In the genomic region with DNA sequence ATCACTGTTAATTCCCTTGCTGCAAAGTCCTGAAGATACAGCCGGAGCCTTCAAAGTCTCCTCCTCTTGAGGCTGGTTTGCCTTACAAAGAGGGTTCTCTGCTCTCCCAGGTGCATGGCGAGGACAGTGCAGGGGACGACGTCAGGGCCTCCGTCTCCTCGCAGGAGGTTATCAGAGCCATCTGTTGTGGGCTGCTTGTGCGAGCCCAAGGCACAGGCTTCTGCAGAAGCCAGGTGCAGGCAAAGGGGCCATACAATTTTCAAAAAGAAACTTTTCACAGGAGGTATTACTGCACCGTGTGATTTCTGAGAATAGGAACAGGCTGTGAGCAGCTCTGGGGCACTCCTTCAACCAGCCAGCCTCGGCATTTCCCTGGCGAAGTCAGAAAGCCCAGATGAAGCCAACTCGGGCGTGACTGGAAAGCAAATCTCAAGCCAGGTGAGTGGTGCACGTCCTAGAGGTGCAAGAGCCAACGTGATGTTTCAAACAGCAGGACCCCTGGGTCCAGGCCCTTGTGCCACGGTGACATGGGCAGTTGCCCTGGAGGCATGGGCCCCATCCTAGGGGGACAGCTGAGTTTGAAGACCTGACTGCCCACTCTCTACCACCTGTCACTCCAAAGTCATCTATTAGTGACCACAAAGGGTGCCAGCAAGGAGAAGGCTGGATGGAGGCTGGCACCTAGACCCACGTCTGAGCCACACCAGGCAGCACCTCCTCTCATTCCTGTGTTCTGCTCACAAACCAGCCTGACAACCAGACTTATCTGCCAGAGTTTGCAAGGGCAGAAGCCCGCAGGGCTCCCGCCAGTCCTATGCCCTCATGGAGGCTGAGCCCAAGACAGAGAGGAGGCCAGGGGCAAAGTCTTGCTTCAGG, we compare ENCODE assay signal across 19 cellular contexts.
DNase-seq lines count a peak whose midpoint lies in the region; ATAC-seq and TF ChIP-seq lines count a peak whose summit lies in the region.
"Had no signal": no experiment of that assay in that cellular context is flagged by ENCODE, and none has a peak within 500 bp of the region (broad histone marks: within the 10 kb centered on the region; RNA-seq: fewer than 3 reads in every experiment).

No MANE protein-coding gene starts in this region.

- H3K4me3 ChIP-seq in Karpas-422 (ENCODE audit: low read length) = peak overlapping the region; percentile 10; the same call in 1 of the 2 replicates
- no peak overlapping the region for H3K4me3 ChIP-seq in coronary artery
- H3K4me3 ChIP-seq: GM23248 had no signal

- peak overlapping the region; percentile 52 for H3K9ac ChIP-seq in Karpas-422 (ENCODE audit: low read length)
- H3K9ac ChIP-seq: GM23248 had no signal

- H3K27me3 Mint-ChIP-seq in activated naive CD4-positive, alpha-beta T cell treated with anti-CD3 and anti-CD28 coated beads, Interleukin-2, amount 10 ng/mL, durations not matched to agents 7 days and 5 days = peaks cover 92% of the 10 kb centered on the region
- no peaks in the 10 kb centered on the region for H3K27me3 Mint-ChIP-seq in central memory CD8-positive, alpha-beta T cell
- peaks cover 5 to 7% of the 10 kb centered on the region in 2 donors for H3K27me3 Mint-ChIP-seq in stimulated activated naive B cell treated with anti-CD40 and anti-IgM and Interleukin-4, amounts not matched to agents 10 μg/mL and 1 μg/mL and 100 μg/mL, for 72 hours

- peak overlapping the region; percentile 58 for H3K4me2 ChIP-seq in Karpas-422 (ENCODE audit: low read depth, low read length, poor library complexity, severe bottlenecking)

- no peak for TF ChIP-seq CTCF in coronary artery (IDR thresholded peaks at IDR 0.05)

- no peaks in the 10 kb centered on the region for H3K36me3 ChIP-seq in Karpas-422 (ENCODE audit: insufficient read depth, low read length)

- peaks cover 18% of the 10 kb centered on the region for H3K4me1 Mint-ChIP-seq in activated naive CD4-positive, alpha-beta T cell treated with anti-CD3 and anti-CD28 coated beads, Interleukin-2, amount 10 ng/mL, durations not matched to agents 7 days and 5 days
- peaks cover 13% of the 10 kb centered on the region for H3K4me1 Mint-ChIP-seq in central memory CD8-positive, alpha-beta T cell
- peaks cover 49 to 62% of the 10 kb centered on the region in 2 donors for H3K4me1 Mint-ChIP-seq in stimulated activated naive B cell treated with anti-CD40 and anti-IgM and Interleukin-4, amounts not matched to agents 10 μg/mL and 1 μg/mL and 100 μg/mL, for 72 hours

- no peak overlapping the region for H3K4me3 Mint-ChIP-seq in activated naive CD4-positive, alpha-beta T cell treated with anti-CD3 and anti-CD28 coated beads, Interleukin-2, amount 10 ng/mL, durations not matched to agents 7 days and 5 days
- no peak overlapping the region for H3K4me3 Mint-ChIP-seq in central memory CD8-positive, alpha-beta T cell
- no peak overlapping the region for H3K4me3 Mint-ChIP-seq in stimulated activated naive B cell treated with anti-CD40 and anti-IgM and Interleukin-4, amounts not matched to agents 10 μg/mL and 1 μg/mL and 100 μg/mL, for 72 hours
- H3K4me3 Mint-ChIP-seq: activated naive CD4-positive, alpha-beta T cell treated with anti-CD3 and anti-CD28 coated beads for 36 hours; nephron; WTC11 had no signal

- peak overlapping the region; percentile 78 for H3K27ac Mint-ChIP-seq in activated naive CD4-positive, alpha-beta T cell treated with anti-CD3 and anti-CD28 coated beads, Interleukin-2, amount 10 ng/mL, durations not matched to agents 7 days and 5 days
- no peak overlapping the region for H3K27ac Mint-ChIP-seq in central memory CD8-positive, alpha-beta T cell (ENCODE audit: low read depth)
- H3K27ac Mint-ChIP-seq in stimulated activated naive B cell treated with anti-CD40 and anti-IgM and Interleukin-4, amounts not matched to agents 10 μg/mL and 1 μg/mL and 100 μg/mL, for 72 hours = peak overlapping the region; percentile 14
- H3K27ac Mint-ChIP-seq: activated naive CD4-positive, alpha-beta T cell treated with anti-CD3 and anti-CD28 coated beads for 36 hours; nephron; WTC11 had no signal

- H3K9me3 ChIP-seq in Karpas-422 (ENCODE audit: low read length) = no peaks in the 10 kb centered on the region

- H3K27me3 ChIP-seq in Karpas-422 (ENCODE audit: low read length) = no peaks in the 10 kb centered on the region

- DNase-seq in activated naive CD4-positive, alpha-beta T cell treated with anti-CD3 and anti-CD28 coated beads, Interleukin-2, amount 10 ng/mL, durations not matched to agents 7 days and 5 days = peak; percentile 54
- no peak for DNase-seq in activated naive CD4-positive, alpha-beta T cell treated with Interleukin-2 at 50 U/mL for 16 hours
- DNase-seq in Karpas-422 = peak; percentile 88
- no peak for DNase-seq in central memory CD8-positive, alpha-beta T cell (ENCODE audit: low spot score in 2 of 2)
- DNase-seq in stimulated activated naive B cell treated with anti-CD40 and anti-IgM and Interleukin-4, amounts not matched to agents 10 μg/mL and 1 μg/mL and 100 μg/mL, for 72 hours = no peak
- DNase-seq in EL = no peak
- no peak for DNase-seq in coronary artery (ENCODE audit: low spot score)
- no peak for DNase-seq in DMS53 (lab: John Stamatoyannopoulos, UW)
- DNase-seq: activated naive CD4-positive, alpha-beta T cell treated with anti-CD3 and anti-CD28 coated beads for 36 hours; dermis blood vessel endothelial cell; foreskin keratinocyte; GM23248; mesendoderm; NCI-H146; NK-92 treated with Interleukin-12 subunit alpha and Interleukin-12 subunit beta, amount 100 ng/mL, for 24 hours; stimulated activated CD8-positive, alpha-beta memory T cell treated with anti-CD3 and anti-CD28 coated beads, Interleukin-4, amount 100 ng/mL, for 48 hours; SW 1271 had no signal

- no peaks in the 10 kb centered on the region for H3K36me3 Mint-ChIP-seq in activated naive CD4-positive, alpha-beta T cell treated with anti-CD3 and anti-CD28 coated beads, Interleukin-2, amount 10 ng/mL, durations not matched to agents 7 days and 5 days
- no peaks in the 10 kb centered on the region for H3K36me3 Mint-ChIP-seq in central memory CD8-positive, alpha-beta T cell (ENCODE audit: insufficient read depth)
- H3K36me3 Mint-ChIP-seq in stimulated activated naive B cell treated with anti-CD40 and anti-IgM and Interleukin-4, amounts not matched to agents 10 μg/mL and 1 μg/mL and 100 μg/mL, for 72 hours = no peaks in the 10 kb centered on the region
- H3K36me3 Mint-ChIP-seq: WTC11 had no signal

- H2AFZ ChIP-seq in Karpas-422 (ENCODE audit: low read length) = no peak overlapping the region
- H2AFZ ChIP-seq: GM23248 had no signal

- H3K27ac ChIP-seq in Karpas-422 (ENCODE audit: low read length) (peak overlapping the region; percentile 92), coronary artery (no peak overlapping the region)
- H3K27ac ChIP-seq: foreskin keratinocyte, GM23248 had no signal

- CTCF ChIA-PET in activated naive CD4-positive, alpha-beta T cell treated with anti-CD3 and anti-CD28 coated beads, Interleukin-2, amount 10 ng/mL, durations not matched to agents 7 days and 5 days (lab: Charles Lee) = no interaction called here

- H3K79me2 ChIP-seq in Karpas-422 (ENCODE audit: low read length) = no peaks in the 10 kb centered on the region

- peak; percentile 54 for ATAC-seq in central memory CD8-positive, alpha-beta T cell (replicated peaks; ENCODE audit: extremely low read depth, poor library complexity, severe bottlenecking)
- ATAC-seq in stimulated activated naive B cell treated with anti-CD40 and anti-IgM and Interleukin-4, amounts not matched to agents 10 μg/mL and 1 μg/mL and 100 μg/mL, for 72 hours (replicated peaks) = peak; percentile 62 to 64
- ATAC-seq: foreskin keratinocyte, WTC11 had no signal

- H4K20me1 ChIP-seq in Karpas-422 (ENCODE audit: insufficient read depth, low read depth, low read length) = no peaks in the 10 kb centered on the region

- no peaks in the 10 kb centered on the region for H3K9me2 ChIP-seq in Karpas-422 (replicated peaks; ENCODE audit: insufficient read depth, low read length)

- peaks cover 91% of the 10 kb centered on the region for H3K4me1 ChIP-seq in Karpas-422 (ENCODE audit: low read length)
- H3K4me1 ChIP-seq: foreskin keratinocyte had no signal

- no peaks in the 10 kb centered on the region for H3K9me3 Mint-ChIP-seq in activated naive CD4-positive, alpha-beta T cell treated with anti-CD3 and anti-CD28 coated beads, Interleukin-2, amount 10 ng/mL, durations not matched to agents 7 days and 5 days
- no peaks in the 10 kb centered on the region for H3K9me3 Mint-ChIP-seq in central memory CD8-positive, alpha-beta T cell
- H3K9me3 Mint-ChIP-seq in stimulated activated naive B cell treated with anti-CD40 and anti-IgM and Interleukin-4, amounts not matched to agents 10 μg/mL and 1 μg/mL and 100 μg/mL, for 72 hours = no peaks in the 10 kb centered on the region
- H3K9me3 Mint-ChIP-seq: activated naive CD4-positive, alpha-beta T cell treated with anti-CD3 and anti-CD28 coated beads for 36 hours; nephron; WTC11 had no signal

Comparison
In these comparisons a context has a peak if more than half of its experiments do, and no peak if none do; other contexts are left out.
1. DNase-seq: peak in activated naive CD4-positive, alpha-beta T cell treated with anti-CD3 and anti-CD28 coated beads, Interleukin-2, amount 10 ng/mL, durations not matched to agents 7 days and 5 days (single experiment) and Karpas-422 (single experiment); none in activated naive CD4-positive, alpha-beta T cell treated with Interleukin-2 at 50 U/mL for 16 hours (single experiment), central memory CD8-positive, alpha-beta T cell (0 of 2), stimulated activated naive B cell treated with anti-CD40 and anti-IgM and Interleukin-4, amounts not matched to agents 10 μg/mL and 1 μg/mL and 100 μg/mL, for 72 hours (single experiment), EL (single experiment), coronary artery (single experiment) and DMS53 (single experiment).